ENCODE assay signal across 16 cellular contexts in genomic region chr14:100554696-100555320, GRCh38.
"Had no signal": no experiment of that assay in that cellular context is flagged by ENCODE, and none has a peak within 500 bp of the region (broad histone marks: within the 10 kb centered on the region; RNA-seq: fewer than 3 reads in every experiment).

No MANE protein-coding gene starts in this region.

- H3K4me3 ChIP-seq: dorsolateral prefrontal cortex, esophagus muscularis mucosa, transverse colon, uterus had no signal

- H3K9me3 Mint-ChIP-seq: activated CD4-positive, alpha-beta T cell treated with anti-CD3 and anti-CD28 coated beads, Interleukin-2, amount 10 ng/mL, durations not matched to agents 7 days and 5 days; activated T-cell treated with anti-CD3 and anti-CD28 coated beads, Interleukin-2, amount 50 U/mL, for 24 hours; activated T-helper 17 cell treated with anti-CD3 and anti-CD28 coated beads, Interleukin-2, amount 50 U/mL, for 72 hours; effector memory CD8-positive, alpha-beta T cell; nephron had no signal

- H3K36me3 ChIP-seq: esophagus muscularis mucosa, left ventricle myocardium inferior, transverse colon, uterus had no signal

- DNase-seq: activated CD4-positive, alpha-beta T cell treated with anti-CD3 and anti-CD28 coated beads, Interleukin-2, amount 10 ng/mL, durations not matched to agents 7 days and 5 days; activated CD4-positive, CD25-positive, alpha-beta regulatory T cell treated with anti-CD3 and anti-CD28 coated beads, Interleukin-2, amount 50 U/mL, for 72 hours; activated CD8-positive, alpha-beta memory T cell treated with anti-CD3 and anti-CD28 coated beads, Interleukin-2, amount 50 U/mL, for 4 hours; activated T-cell treated with anti-CD3 and anti-CD28 coated beads, Interleukin-2, amount 50 U/mL, for 24 hours; effector memory CD8-positive, alpha-beta T cell; hypothalamus; midbrain; occipital lobe; stimulated activated CD4-positive, alpha-beta T cell treated with anti-CD3 and anti-CD28 coated beads, Interleukin-12 subunit alpha, Interleukin-12 subunit beta, amount 100 ng/mL, for 4 hours had no signal

- ATAC-seq: activated T-helper 17 cell treated with anti-CD3 and anti-CD28 coated beads, Interleukin-2, amount 50 U/mL, for 72 hours had no signal

- H3K27me3 ChIP-seq: dorsolateral prefrontal cortex, esophagus muscularis mucosa, uterus had no signal

- H3K27me3 Mint-ChIP-seq: activated CD4-positive, alpha-beta T cell treated with anti-CD3 and anti-CD28 coated beads, Interleukin-2, amount 10 ng/mL, durations not matched to agents 7 days and 5 days; activated T-cell treated with anti-CD3 and anti-CD28 coated beads, Interleukin-2, amount 50 U/mL, for 24 hours; activated T-helper 17 cell treated with anti-CD3 and anti-CD28 coated beads, Interleukin-2, amount 50 U/mL, for 72 hours had no signal

- H3K4me1 ChIP-seq: uterus had no signal

- H3K9me3 ChIP-seq: esophagus muscularis mucosa, left ventricle myocardium inferior, transverse colon, uterus had no signal

- H3K4me1 Mint-ChIP-seq: activated T-helper 17 cell treated with anti-CD3 and anti-CD28 coated beads, Interleukin-2, amount 50 U/mL, for 72 hours; nephron had no signal

- H3K27ac ChIP-seq: dorsolateral prefrontal cortex, esophagus muscularis mucosa, left ventricle myocardium inferior, transverse colon had no signal

- H3K4me3 Mint-ChIP-seq: activated CD4-positive, alpha-beta T cell treated with anti-CD3 and anti-CD28 coated beads, Interleukin-2, amount 10 ng/mL, durations not matched to agents 7 days and 5 days; activated T-cell treated with anti-CD3 and anti-CD28 coated beads, Interleukin-2, amount 50 U/mL, for 24 hours; activated T-helper 17 cell treated with anti-CD3 and anti-CD28 coated beads, Interleukin-2, amount 50 U/mL, for 72 hours; effector memory CD8-positive, alpha-beta T cell; nephron had no signal

- H3K27ac Mint-ChIP-seq: activated CD4-positive, alpha-beta T cell treated with anti-CD3 and anti-CD28 coated beads, Interleukin-2, amount 10 ng/mL, durations not matched to agents 7 days and 5 days; activated T-cell treated with anti-CD3 and anti-CD28 coated beads, Interleukin-2, amount 50 U/mL, for 24 hours; activated T-helper 17 cell treated with anti-CD3 and anti-CD28 coated beads, Interleukin-2, amount 50 U/mL, for 72 hours; effector memory CD8-positive, alpha-beta T cell; nephron had no signal
